ENCODE assay signal across 1 cellular context in genomic region chr19:48506138-48506733, GRCh38.
TF ChIP-seq lines count a peak whose summit lies in the region.

No MANE protein-coding gene starts in this region.

TF ChIP-seq in K562, 482 proteins besides CTCF, POLR2A, EP300 and RAD21 (continued from another document):
- TF ChIP-seq E2F1 (CRISPR knock-in tag; IDR thresholded peaks at IDR 0.05): 0 out of 2 replicates have a peak, but pooled peaks have one; percentile 32
- TF ChIP-seq NFIC (IDR thresholded peaks at IDR 0.05): no peak
- TF ChIP-seq ZEB2 (IDR thresholded peaks at IDR 0.05): peak; percentile 30; the same call in 1 of the 2 replicates
- no peak for TF ChIP-seq STAT6 (CRISPR knock-in tag; IDR thresholded peaks at IDR 0.05)
- TF ChIP-seq ZFP91 (CRISPR knock-in tag; IDR thresholded peaks at IDR 0.05): no peak
- TF ChIP-seq ETV1 (tag; conservative IDR thresholded peaks at IDR 0.05; ENCODE audit: low read depth): no peak
- peak; percentile 60; the same call in 1 of the 2 replicates for TF ChIP-seq BCOR (IDR thresholded peaks at IDR 0.05)
- TF ChIP-seq ZBTB12 (CRISPR knock-in tag; IDR thresholded peaks at IDR 0.05): no peak
- TF ChIP-seq ZBTB17 (CRISPR knock-in tag; IDR thresholded peaks at IDR 0.05): no peak
- no peak for TF ChIP-seq ZNF583 (CRISPR knock-in tag; IDR thresholded peaks at IDR 0.05)
- no peak for TF ChIP-seq UBTF (IDR thresholded peaks at IDR 0.05; ENCODE audit: borderline replicate concordance in 1 of 2, low read depth in 2 of 2, low read length in 2 of 2)
- 0 out of 2 replicates have a peak, but pooled peaks have one; percentile 34 for TF ChIP-seq MTA3 (IDR thresholded peaks at IDR 0.05; ENCODE audit: borderline replicate concordance)
- peak; percentile 78 for TF ChIP-seq SMC3 (conservative IDR thresholded peaks at IDR 0.05; ENCODE audit: insufficient read depth, low read depth, low read length)
- TF ChIP-seq HDAC2 (IDR thresholded peaks at IDR 0.05): no peak
- peak; percentile 22; the same call in 1 of the 2 replicates for TF ChIP-seq ELF1 (tag; IDR thresholded peaks at IDR 0.05)
- TF ChIP-seq BACH1 (tag; IDR thresholded peaks at IDR 0.05): no peak
- TF ChIP-seq ELF2 (CRISPR knock-in tag; IDR thresholded peaks at IDR 0.05): no peak
- no peak for TF ChIP-seq ZMIZ1 (IDR thresholded peaks at IDR 0.05; ENCODE audit: low read depth in 2 of 2, low read length in 2 of 2)
- no peak for TF ChIP-seq TGIF2 (CRISPR knock-in tag; IDR thresholded peaks at IDR 0.05)
- TF ChIP-seq ZNF436 (CRISPR knock-in tag; IDR thresholded peaks at IDR 0.05): no peak
- peak in 1 of 2 experiments; percentile 34; a peak in 2 of 4 replicates for TF ChIP-seq FOXK2 (conservative IDR thresholded peaks at IDR 0.05 in 1 of 2, IDR thresholded peaks at IDR 0.05 in 1 of 2; ENCODE audit: low read depth in 2 of 2)
- peak; percentile 32 for TF ChIP-seq E2F8 (IDR thresholded peaks at IDR 0.05; ENCODE audit: low read depth, partially characterized antibody)
- no peak for TF ChIP-seq NFE2 (IDR thresholded peaks at IDR 0.05; ENCODE audit: low read depth)
